ENCODE assay signal across 1 cellular context in the genomic region with DNA sequence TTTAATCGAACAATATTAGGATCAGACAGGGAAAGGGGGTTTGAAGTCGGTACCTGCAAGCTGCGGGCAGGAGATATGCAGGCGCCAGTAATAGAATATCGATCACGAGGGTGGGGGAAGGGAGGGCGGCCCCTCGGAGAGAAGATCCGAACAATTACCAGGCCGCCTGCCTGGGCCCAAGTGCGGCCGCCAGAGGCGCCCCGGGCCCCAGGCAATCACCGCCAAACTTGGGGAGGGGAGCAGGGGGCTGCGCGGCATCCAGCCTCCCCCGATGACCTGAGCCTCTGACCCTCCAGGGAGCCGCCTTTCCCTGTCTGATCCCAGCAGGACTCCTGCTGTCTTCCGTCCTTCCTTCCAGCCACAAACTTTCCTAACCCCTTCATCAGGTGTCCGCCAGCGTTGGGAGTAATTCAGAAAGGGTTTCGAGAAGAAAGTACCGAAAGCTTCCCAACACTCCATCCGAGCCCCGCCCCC.
TF ChIP-seq lines count a peak whose summit lies in the region.

No MANE protein-coding gene starts in this region.

TF ChIP-seq in HepG2, 621 proteins besides CTCF, POLR2A, EP300 and RAD21:
- TF ChIP-seq HNRNPLL (IDR thresholded peaks at IDR 0.05; ENCODE audit: low read depth, low read length, poor library complexity, severe bottlenecking): peak; percentile 18
- no peak for TF ChIP-seq SETDB1 (CRISPR knock-in tag; IDR thresholded peaks at IDR 0.05; ENCODE audit: borderline replicate concordance)
- TF ChIP-seq KDM2A (CRISPR knock-in tag; IDR thresholded peaks at IDR 0.05; ENCODE audit: borderline replicate concordance, low read depth): no peak
